22 cellular contexts compared by ENCODE assay signal in the genomic region with DNA sequence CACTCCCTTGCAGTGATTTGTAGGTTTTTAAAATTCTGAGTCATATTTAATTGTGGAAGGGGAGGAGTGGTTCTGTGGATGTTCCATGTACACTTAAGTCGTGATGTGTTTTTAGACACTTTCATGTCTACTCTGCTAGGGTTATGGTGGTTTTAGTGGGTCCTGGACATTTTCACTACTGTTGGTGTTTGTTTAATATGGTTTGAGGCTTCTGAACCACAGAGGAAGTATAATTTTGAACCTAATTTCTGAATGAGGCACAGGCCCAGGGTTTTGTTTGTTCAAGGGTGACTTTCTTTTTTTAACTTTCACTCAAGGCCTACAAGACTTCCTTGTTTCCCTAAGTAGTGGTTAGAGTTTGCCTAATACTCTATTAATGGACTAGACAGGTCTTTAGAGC. TPM values are rescaled to one million over a fixed set of nuclear protein-coding genes. Genes with fewer than 3 reads are reported as not detected.
DNase-seq lines count a peak whose midpoint lies in the region; ATAC-seq, FAIRE-seq and TF ChIP-seq lines count a peak whose summit lies in the region.
"Had no signal": no experiment of that assay in that cellular context is flagged by ENCODE, and none has a peak within 500 bp of the region (broad histone marks: within the 10 kb centered on the region; RNA-seq: fewer than 3 reads in every experiment).

No MANE protein-coding gene starts in this region.

- peak; percentile 49 for DNase-seq in KBM-7
- no peak for DNase-seq in pancreas
- DNase-seq in NCI-H526 treated with DMSO at 0.1 percent for 48 hours (lab: John Stamatoyannopoulos, UW) = no peak
- DNase-seq in effector CD8-positive, alpha-beta T cell (lab: John Stamatoyannopoulos, UW) = no peak
- no peak for DNase-seq in nucleus accumbens (lab: John Stamatoyannopoulos, UW)
- DNase-seq: activated CD8-positive, alpha-beta memory T cell treated with anti-CD3 and anti-CD28 coated beads, Interleukin-2, amount 50 U/mL, for 48 hours; CD4-positive, alpha-beta memory T cell; effector memory CD4-positive, alpha-beta T cell; left ventricle myocardium superior; naive thymus-derived CD8-positive, alpha-beta T cell; NCI-H187 treated with DMSO at 0.1 percent for 48 hours; NCI-H526; RPMI8226; stimulated activated CD8-positive, alpha-beta memory T cell treated with anti-CD3 and anti-CD28 coated beads, Interleukin-4, amount 100 ng/mL, for 48 hours; transverse colon had no signal

- H3K4me3 ChIP-seq in pancreas = no peak overlapping the region
- H3K4me3 ChIP-seq: breast epithelium, transverse colon had no signal

- peaks cover 0 to 7% (median 0%) of the 10 kb centered on the region in 3 donors for H3K4me1 ChIP-seq in pancreas
- H3K4me1 ChIP-seq: breast epithelium, transverse colon had no signal

- TF ChIP-seq CTCF in pancreas (IDR thresholded peaks at IDR 0.05) = no peak

- intact Hi-C loops in pancreas (cut with DNase I) = no loop called here

- in situ Hi-C loops in KBM-7 (cut with MboI; ENCODE audit: low pct_unique_long_range_greater_than_20kb, low sequenced_read_pairs) = no loop called here

- ATAC-seq in GM18499 (IDR thresholded peaks at IDR 0.05; ENCODE audit: insufficient read depth, unreplicated experiment) (peak; percentile 85), GM21619 (IDR thresholded peaks at IDR 0.05; ENCODE audit: unreplicated experiment) (peak; percentile 51), pancreas (peak in 3 of 4 donors; percentile 49 to 89 (median 67)), HG03196 (IDR thresholded peaks at IDR 0.05; ENCODE audit: unreplicated experiment) (no peak)
- ATAC-seq: left ventricle myocardium superior; naive thymus-derived CD8-positive, alpha-beta T cell had no signal

- no peaks in the 10 kb centered on the region for H3K9me3 ChIP-seq in pancreas
- H3K9me3 ChIP-seq: breast epithelium had no signal

- no peak overlapping the region for H3K27ac ChIP-seq in pancreas
- H3K27ac ChIP-seq: breast epithelium, HL-60, transverse colon had no signal

- 71 to 88% methylated on average over 1 of the region's 1 CpG for WGBS in pancreas, 2 donors

- no peaks in the 10 kb centered on the region for H3K36me3 ChIP-seq in pancreas
- H3K36me3 ChIP-seq: breast epithelium, transverse colon had no signal

- FAIRE-seq in pancreas (lab: Jason Lieb, UNC) = no peak

- no peaks in the 10 kb centered on the region for H3K27me3 ChIP-seq in pancreas
- H3K27me3 ChIP-seq: breast epithelium had no signal

RNA-seq across cellular contexts. Expression of gene SLC26A5, which starts 13.3 kb away (rescaled TPM):
- total RNA-seq in pancreas = under 1 TPM in 4 of 6 donors, not detected in 2; 0.09 to 0.34 (median 0.17) TPM
- under 1 TPM in 1 of 2 donors, not detected in 1; 0.19 TPM for polyA plus RNA-seq in pancreas
- total RNA-seq: CD4-positive, alpha-beta memory T cell; left ventricle myocardium superior; naive thymus-derived CD8-positive, alpha-beta T cell; renal cortical epithelial cell; T-helper 1 cell treated with Interleukin-12 subunit alpha and Interleukin-12 subunit beta and Interleukin-4 antibody, amounts not matched to agents 30 ng/mL and 1 ng/mL, for 36 hours had no signal
- polyA plus RNA-seq: CD4-positive, alpha-beta memory T cell; naive thymus-derived CD8-positive, alpha-beta T cell had no signal
